In the genomic region with DNA sequence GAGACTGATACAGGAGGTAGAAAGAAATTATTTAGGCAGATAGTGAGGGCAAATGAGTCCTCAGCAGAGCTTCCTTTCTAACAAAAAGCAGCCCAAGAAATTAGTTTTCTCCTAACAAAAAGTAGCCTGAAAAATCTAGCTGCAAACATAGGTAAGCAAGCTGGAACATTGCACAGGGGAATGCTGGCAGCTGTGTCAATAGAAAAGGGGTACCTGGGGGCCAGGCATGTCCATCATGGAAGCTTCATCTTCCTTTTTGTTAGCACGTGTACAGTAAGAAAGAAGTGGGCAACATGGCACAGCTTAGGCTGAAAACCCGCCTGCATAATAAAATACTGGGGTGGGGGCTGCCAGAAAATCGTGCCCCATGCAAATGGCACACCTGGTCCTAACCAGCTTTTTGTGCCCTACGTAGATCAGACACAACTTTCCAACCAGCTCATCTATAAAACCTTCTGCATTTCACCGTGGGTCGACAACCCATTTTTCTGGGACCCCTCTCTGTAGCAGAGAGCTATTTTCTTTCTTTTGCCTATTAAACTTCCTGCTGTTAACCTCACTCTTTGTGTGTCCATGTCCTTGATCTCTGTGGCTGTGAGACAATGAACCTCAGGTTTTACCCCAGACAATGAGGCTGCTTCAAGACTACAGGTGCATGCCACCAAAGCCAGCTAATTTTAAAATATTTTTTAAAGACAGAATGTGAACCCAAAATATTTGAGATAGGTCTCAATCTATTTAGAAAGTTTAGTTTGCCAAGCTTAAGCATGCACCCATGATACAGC, we compare ENCODE assay signal across 31 cellular contexts. TPM values are rescaled to one million over a fixed set of nuclear protein-coding genes. Genes with fewer than 3 reads are reported as not detected.
DNase-seq lines count a peak whose midpoint lies in the region; ATAC-seq and TF ChIP-seq lines count a peak whose summit lies in the region.
"Had no signal": no experiment of that assay in that cellular context is flagged by ENCODE, and none has a peak within 500 bp of the region (broad histone marks: within the 10 kb centered on the region; RNA-seq: fewer than 3 reads in every experiment).

No MANE protein-coding gene starts in this region.

- DNase-seq in activated CD8-positive, alpha-beta memory T cell treated with anti-CD3 and anti-CD28 coated beads, Interleukin-2, amount 50 U/mL, for 48 hours, result peak; percentile 12
- no peak for DNase-seq in activated CD8-positive, alpha-beta memory T cell treated with anti-CD3 and anti-CD28 coated beads, Interleukin-2, amount 10 ng/mL, durations not matched to agents 7 days and 5 days
- DNase-seq in neural progenitor cell (ENCODE audit: low spot score) (no peak), lower leg skin (ENCODE audit: low spot score in 2 of 2) (no peak), SJCRH30 (no peak)
- no peak for DNase-seq in stimulated activated CD8-positive, alpha-beta memory T cell treated with anti-CD3 and anti-CD28 coated beads, Interleukin-4, amount 100 ng/mL, for 48 hours
- DNase-seq: ACHN; activated B cell treated with CpG ODN at 0.5 μM for 24 hours; activated CD4-positive, alpha-beta T cell treated with anti-CD3 and anti-CD28 coated beads, Interleukin-2, amount 10 ng/mL, durations not matched to agents 7 days and 5 days; activated gamma-delta T cell; activated naive CD8-positive, alpha-beta T cell treated with anti-CD3 and anti-CD28 coated beads for 36 hours; activated T-cell treated with anti-CD3 and anti-CD28 coated beads, Interleukin-2, amount 50 U/mL, for 4 hours; anterior cingulate cortex; BE2C; GDM1; GOT3; immature natural killer cell; left colon; NCI-H1694 treated with DMSO at 0.1 percent for 48 hours; NCI-H2171 treated with DMSO at 0.1 percent for 48 hours; NCI-H526; nephron progenitor cell; ovary; substantia nigra; T1000; upper lobe of left lung had no signal

- no peak for ATAC-seq in activated CD8-positive, alpha-beta memory T cell treated with anti-CD3 and anti-CD28 coated beads, Interleukin-2, amount 10 ng/mL, durations not matched to agents 7 days and 5 days
- ATAC-seq: activated T-cell treated with anti-CD3 and anti-CD28 coated beads, Interleukin-2, amount 50 U/mL, for 4 hours; left colon; stimulated activated memory B cell treated with anti-CD40 and anti-IgM and Interleukin-4, amounts not matched to agents 10 μg/mL and 1 μg/mL and 100 μg/mL, for 72 hours had no signal

- TF ChIP-seq CTCF in KMS-11 (conservative IDR thresholded peaks at IDR 0.05; ENCODE audit: low read depth, low read length) (no peak), OCI-LY3 (IDR thresholded peaks at IDR 0.05; ENCODE audit: low read depth, low read length) (no peak), neural progenitor cell (IDR thresholded peaks at IDR 0.05) (no peak), lower leg skin (IDR thresholded peaks at IDR 0.05) (no peak)

- H3K4me1 ChIP-seq in KMS-11 (ENCODE audit: low read depth, poor library complexity, severe bottlenecking) (peaks cover 33% of the 10 kb centered on the region), OCI-LY3 (ENCODE audit: low read length) (peaks cover 55% of the 10 kb centered on the region), neural progenitor cell (no peaks in the 10 kb centered on the region), SJCRH30 (peaks cover 6% of the 10 kb centered on the region; the same call in 1 of the 2 replicates)
- H3K4me1 ChIP-seq: BE2C, upper lobe of left lung had no signal

- 81 to 82% methylated on average over 6 of the region's 6 CpGs for whole genome bisulfite sequencing in lower leg skin, 2 donors

- H3K4me3 Mint-ChIP-seq in activated CD8-positive, alpha-beta memory T cell treated with anti-CD3 and anti-CD28 coated beads, Interleukin-2, amount 10 ng/mL, durations not matched to agents 7 days and 5 days, result no peak overlapping the region
- H3K4me3 Mint-ChIP-seq in neural progenitor cell, result no peak overlapping the region
- H3K4me3 Mint-ChIP-seq: activated B cell treated with CpG ODN at 0.5 μM for 24 hours; activated CD4-positive, alpha-beta T cell treated with anti-CD3 and anti-CD28 coated beads, Interleukin-2, amount 10 ng/mL, durations not matched to agents 7 days and 5 days; activated naive CD8-positive, alpha-beta T cell treated with anti-CD3 and anti-CD28 coated beads for 36 hours; activated T-cell treated with anti-CD3 and anti-CD28 coated beads, Interleukin-2, amount 50 U/mL, for 4 hours; immature natural killer cell; memory B cell; nephron progenitor cell; stimulated activated memory B cell treated with anti-CD40 and anti-IgM and Interleukin-4, amounts not matched to agents 10 μg/mL and 1 μg/mL and 100 μg/mL, for 72 hours had no signal

- no peaks in the 10 kb centered on the region for H4K20me1 ChIP-seq in KMS-11 (ENCODE audit: insufficient read depth)
- no peaks in the 10 kb centered on the region for H4K20me1 ChIP-seq in OCI-LY3 (ENCODE audit: insufficient read depth, low read length)
- H4K20me1 ChIP-seq in neural progenitor cell (ENCODE audit: low read depth), result no peaks in the 10 kb centered on the region

- H3K27me3 Mint-ChIP-seq in activated CD8-positive, alpha-beta memory T cell treated with anti-CD3 and anti-CD28 coated beads, Interleukin-2, amount 10 ng/mL, durations not matched to agents 7 days and 5 days, result peaks cover 3% of the 10 kb centered on the region
- peaks cover 9% of the 10 kb centered on the region for H3K27me3 Mint-ChIP-seq in neural progenitor cell (ENCODE audit: insufficient read depth, low read depth)
- H3K27me3 Mint-ChIP-seq: activated B cell treated with CpG ODN at 0.5 μM for 24 hours; memory B cell; stimulated activated memory B cell treated with anti-CD40 and anti-IgM and Interleukin-4, amounts not matched to agents 10 μg/mL and 1 μg/mL and 100 μg/mL, for 72 hours had no signal

- H3K9ac ChIP-seq in KMS-11 (no peak overlapping the region; the same call in 1 of the 2 replicates), OCI-LY3 (ENCODE audit: low read length) (no peak overlapping the region), neural progenitor cell (no peak overlapping the region)

- peak overlapping the region; percentile 47; the same call in 1 of the 2 replicates for H2AFZ ChIP-seq in KMS-11 (ENCODE audit: low read depth)
- no peak overlapping the region for H2AFZ ChIP-seq in OCI-LY3 (ENCODE audit: low read depth, low read length)
- no peak overlapping the region for H2AFZ ChIP-seq in neural progenitor cell (replicated peaks)
- H2AFZ ChIP-seq: hepatocyte had no signal

- H3K9me3 ChIP-seq in OCI-LY3 (ENCODE audit: insufficient read depth, low read length) (no peaks in the 10 kb centered on the region), neural progenitor cell (ENCODE audit: low read depth) (no peaks in the 10 kb centered on the region), SJCRH30 (replicated peaks) (no peaks in the 10 kb centered on the region)
- H3K9me3 ChIP-seq: BE2C, ovary, upper lobe of left lung had no signal

- H3K4me3 ChIP-seq in KMS-11 (IDR thresholded peaks at IDR 0.05; ENCODE audit: insufficient read depth, low read depth, low read length), result no peak overlapping the region
- no peak overlapping the region for H3K4me3 ChIP-seq in OCI-LY3 (ENCODE audit: low read length)
- H3K4me3 ChIP-seq in neural progenitor cell, result no peak overlapping the region
- no peak overlapping the region for H3K4me3 ChIP-seq in lower leg skin (ENCODE audit: low read depth, poor library complexity, severe bottlenecking)
- H3K4me3 ChIP-seq in SJCRH30, result no peak overlapping the region
- H3K4me3 ChIP-seq: hepatocyte, ovary, upper lobe of left lung had no signal

- H3K9me3 Mint-ChIP-seq in activated CD8-positive, alpha-beta memory T cell treated with anti-CD3 and anti-CD28 coated beads, Interleukin-2, amount 10 ng/mL, durations not matched to agents 7 days and 5 days (ENCODE audit: low read depth), result no peaks in the 10 kb centered on the region
- no peaks in the 10 kb centered on the region for H3K9me3 Mint-ChIP-seq in neural progenitor cell
- H3K9me3 Mint-ChIP-seq: activated B cell treated with CpG ODN at 0.5 μM for 24 hours; activated CD4-positive, alpha-beta T cell treated with anti-CD3 and anti-CD28 coated beads, Interleukin-2, amount 10 ng/mL, durations not matched to agents 7 days and 5 days; activated naive CD8-positive, alpha-beta T cell treated with anti-CD3 and anti-CD28 coated beads for 36 hours; activated T-cell treated with anti-CD3 and anti-CD28 coated beads, Interleukin-2, amount 50 U/mL, for 4 hours; memory B cell; nephron progenitor cell; stimulated activated memory B cell treated with anti-CD40 and anti-IgM and Interleukin-4, amounts not matched to agents 10 μg/mL and 1 μg/mL and 100 μg/mL, for 72 hours had no signal

- H3F3A ChIP-seq in neural progenitor cell (ENCODE audit: low read depth), result no peaks in the 10 kb centered on the region

- no peak overlapping the region for H3K27ac Mint-ChIP-seq in activated CD8-positive, alpha-beta memory T cell treated with anti-CD3 and anti-CD28 coated beads, Interleukin-2, amount 10 ng/mL, durations not matched to agents 7 days and 5 days
- peak overlapping the region; percentile 27 for H3K27ac Mint-ChIP-seq in neural progenitor cell
- H3K27ac Mint-ChIP-seq: activated CD4-positive, alpha-beta T cell treated with anti-CD3 and anti-CD28 coated beads, Interleukin-2, amount 10 ng/mL, durations not matched to agents 7 days and 5 days; activated naive CD8-positive, alpha-beta T cell treated with anti-CD3 and anti-CD28 coated beads for 36 hours; memory B cell; nephron progenitor cell had no signal

- H3K36me3 ChIP-seq in KMS-11 (ENCODE audit: insufficient read depth) (no peaks in the 10 kb centered on the region), OCI-LY3 (replicated peaks; ENCODE audit: low read depth, low read length) (no peaks in the 10 kb centered on the region), neural progenitor cell (no peaks in the 10 kb centered on the region), SJCRH30 (no peaks in the 10 kb centered on the region)
- H3K36me3 ChIP-seq: BE2C, ovary, upper lobe of left lung had no signal

- H3K27ac ChIP-seq in KMS-11 (peak overlapping the region; percentile 20; the same call in 1 of the 2 replicates), OCI-LY3 (ENCODE audit: low read length) (no peak overlapping the region), neural progenitor cell (no peak overlapping the region), SJCRH30 (no peak overlapping the region)
- H3K27ac ChIP-seq: hepatocyte, ovary, upper lobe of left lung had no signal

- H3K27me3 ChIP-seq in KMS-11 (ENCODE audit: insufficient read depth, low read depth) (no peaks in the 10 kb centered on the region), OCI-LY3 (ENCODE audit: low read depth, low read length) (no peaks in the 10 kb centered on the region), neural progenitor cell (no peaks in the 10 kb centered on the region), SJCRH30 (peaks cover 6% of the 10 kb centered on the region; the same call in 1 of the 2 replicates)
- H3K27me3 ChIP-seq: BE2C, ovary, upper lobe of left lung had no signal

- intact Hi-C loops in lower leg skin (cut with DNase I; ENCODE audit: low total_unique reads), result no loop called here

- CTCF ChIA-PET in activated CD8-positive, alpha-beta memory T cell treated with anti-CD3 and anti-CD28 coated beads, Interleukin-2, amount 10 ng/mL, durations not matched to agents 7 days and 5 days (lab: Charles Lee), result interaction anchor here (0.6 to 2.0 kb wide), 7 partner anchors 9 to 200 kb away, joined by 3 to 14 read pairs (median 3); a partner anchor contains a TSS

- peaks cover 9% of the 10 kb centered on the region for H3K4me1 Mint-ChIP-seq in activated CD8-positive, alpha-beta memory T cell treated with anti-CD3 and anti-CD28 coated beads, Interleukin-2, amount 10 ng/mL, durations not matched to agents 7 days and 5 days
- peaks cover 6% of the 10 kb centered on the region for H3K4me1 Mint-ChIP-seq in neural progenitor cell
- H3K4me1 Mint-ChIP-seq: activated naive CD8-positive, alpha-beta T cell treated with anti-CD3 and anti-CD28 coated beads for 36 hours; immature natural killer cell had no signal

- H3K79me2 ChIP-seq in KMS-11 (ENCODE audit: insufficient read depth, low read depth) (no peaks in the 10 kb centered on the region), OCI-LY3 (ENCODE audit: low read length) (peaks cover under 1% of the 10 kb centered on the region), neural progenitor cell (ENCODE audit: low read depth) (no peaks in the 10 kb centered on the region)
- H3K79me2 ChIP-seq: hepatocyte had no signal

- H3K4me2 ChIP-seq in KMS-11 (peak overlapping the region; percentile 47), OCI-LY3 (ENCODE audit: low read length) (peak overlapping the region; percentile 22), neural progenitor cell (no peak overlapping the region)
- H3K4me2 ChIP-seq: hepatocyte had no signal

- TF ChIP-seq POLR2A in lower leg skin (IDR thresholded peaks at IDR 0.05), result no peak

- H3K36me3 Mint-ChIP-seq in activated CD8-positive, alpha-beta memory T cell treated with anti-CD3 and anti-CD28 coated beads, Interleukin-2, amount 10 ng/mL, durations not matched to agents 7 days and 5 days, result no peaks in the 10 kb centered on the region
- H3K36me3 Mint-ChIP-seq in neural progenitor cell, result no peaks in the 10 kb centered on the region
- H3K36me3 Mint-ChIP-seq: activated naive CD8-positive, alpha-beta T cell treated with anti-CD3 and anti-CD28 coated beads for 36 hours; immature natural killer cell; memory B cell; stimulated activated memory B cell treated with anti-CD40 and anti-IgM and Interleukin-4, amounts not matched to agents 10 μg/mL and 1 μg/mL and 100 μg/mL, for 72 hours had no signal

RNA-seq across cellular contexts. Expression of a gene that starts 6.6 kb away (rescaled TPM):
- total RNA-seq in activated CD8-positive, alpha-beta memory T cell treated with anti-CD3 and anti-CD28 coated beads, Interleukin-2, amount 10 ng/mL, durations not matched to agents 7 days and 5 days, result 100 to 1,000 TPM; 215 to 293 TPM
- total RNA-seq in neural progenitor cell (ENCODE audit: low replicate concordance) (79.5 and 101 TPM in 2 replicates), lower leg skin (10 to 100 TPM; 12.5 to 31.8 (median 17.5) TPM)
- 210 and 236 TPM in 2 replicates for total RNA-seq in SJCRH30 (2014; rRNA removed; shearing (Covaris generic))

RNA-seq across cellular contexts. Expression of a gene that starts 13.1 kb away (rescaled TPM):
- total RNA-seq in activated CD8-positive, alpha-beta memory T cell treated with anti-CD3 and anti-CD28 coated beads, Interleukin-2, amount 10 ng/mL, durations not matched to agents 7 days and 5 days, result 100 to 1,000 TPM; 183 to 220 TPM
- 125 and 163 TPM in 2 replicates for total RNA-seq in neural progenitor cell (ENCODE audit: low replicate concordance)
- total RNA-seq in lower leg skin, result 10 to 100 TPM; 62.7 to 90.8 (median 76.6) TPM
- 175 and 185 TPM in 2 replicates for total RNA-seq in SJCRH30 (2014; rRNA removed; shearing (Covaris generic))

RNA-seq across cellular contexts. Expression of a gene that starts 44.1 kb away (rescaled TPM):
- total RNA-seq in activated CD8-positive, alpha-beta memory T cell treated with anti-CD3 and anti-CD28 coated beads, Interleukin-2, amount 10 ng/mL, durations not matched to agents 7 days and 5 days, result 10 to 100 TPM; 69.5 to 76.1 TPM
- total RNA-seq in neural progenitor cell (ENCODE audit: low replicate concordance) (56.2 and 76.5 TPM in 2 replicates), lower leg skin (10 to 100 TPM in 3 of 4 donors, 1 to 10 TPM in 1; 7.8 to 19.9 (median 16.6) TPM)
- total RNA-seq in SJCRH30 (2014; rRNA removed; shearing (Covaris generic)), result 54.6 and 60.1 TPM in 2 replicates
